In the genomic region with DNA sequence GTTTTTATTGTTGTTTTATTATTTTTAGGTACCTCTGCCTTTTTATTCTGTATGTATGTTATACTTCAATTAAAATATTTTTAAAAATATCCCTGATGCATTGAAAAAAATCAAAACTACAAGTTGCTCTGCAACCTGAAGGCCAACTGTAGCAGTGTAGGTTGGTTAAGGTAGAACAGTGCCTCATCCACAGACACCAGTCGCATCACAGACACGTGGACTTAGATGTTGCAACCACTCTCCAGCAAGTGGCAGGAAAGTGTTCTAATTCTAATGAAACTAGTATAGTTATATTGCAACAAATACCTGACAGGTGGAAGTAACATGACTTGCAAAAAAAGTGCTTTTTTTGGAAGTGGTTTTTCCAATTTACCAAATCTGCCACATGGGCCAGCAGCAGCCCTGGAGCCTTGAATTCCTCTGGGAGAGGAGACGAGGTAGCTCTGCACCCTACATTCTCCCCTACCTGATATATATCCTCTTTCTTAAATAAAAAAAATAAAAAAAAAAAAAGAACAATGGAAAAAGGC, we compare ENCODE assay signal across 20 cellular contexts. TPM values are rescaled to one million over a fixed set of nuclear protein-coding genes. Genes with fewer than 3 reads are reported as not detected.
DNase-seq lines count a peak whose midpoint lies in the region; ATAC-seq and TF ChIP-seq lines count a peak whose summit lies in the region.
"Had no signal": no experiment of that assay in that cellular context is flagged by ENCODE, and none has a peak within 500 bp of the region (broad histone marks: within the 10 kb centered on the region; RNA-seq: fewer than 3 reads in every experiment).

No MANE protein-coding gene starts in this region.

- no peak for TF ChIP-seq RAD21 in IMR-90 (IDR thresholded peaks at IDR 0.05; ENCODE audit: low read length)

- peaks cover 46% of the 10 kb centered on the region for H3K4me1 Mint-ChIP-seq in Calu3 (ENCODE audit: low read depth, unreplicated experiment)
- H3K4me1 Mint-ChIP-seq in T-helper 17 cell: peaks cover 13% of the 10 kb centered on the region

- H3K27me3 ChIP-seq in IMR-90 (ENCODE audit: control insufficient read depth, insufficient read depth, low read length) (no peaks in the 10 kb centered on the region; the same call in 1 of the 2 replicates), mesendoderm (ENCODE audit: insufficient read depth, low read length, poor library complexity) (no peaks in the 10 kb centered on the region)
- H3K27me3 ChIP-seq: BLaER1, SJCRH30 had no signal

- no peak for DNase-seq in Calu3
- no peak for DNase-seq in IMR-90
- DNase-seq in amniotic epithelial cell (ENCODE audit: low read depth): peak; percentile 64
- peak; percentile 16 for DNase-seq in mesendoderm
- no peak for DNase-seq in posterior cingulate gyrus
- no peak for DNase-seq in T-helper 17 cell
- DNase-seq: CD8-positive, alpha-beta T cell; DMS79 treated with DMSO at 0.1 percent for 48 hours; KBM-7; NCI-H1048; NCI-H1436; NCI-H1930; NCI-H345; NCI-H526; SJCRH30 had no signal

- no peaks in the 10 kb centered on the region for H3K9me1 ChIP-seq in IMR-90 (ENCODE audit: insufficient read depth, low read length)

- no peak overlapping the region for H2AK9ac ChIP-seq in IMR-90 (replicated peaks; ENCODE audit: low read depth, low read length, poor library complexity)

- H2AFZ ChIP-seq in IMR-90 (replicated peaks; ENCODE audit: low read length, poor library complexity): no peak overlapping the region

- dilution Hi-C loops in IMR-90 (cut with HindIII; ENCODE audit: low sequenced_read_pairs, unreplicated experiment): no loop called here

- BruUV-seq in Calu3 (replicated peaks; lab: Mats Ljungman, UMichigan) (no TSS peak), IMR-90 (replicated peaks; lab: Mats Ljungman, UMichigan) (no TSS peak)

- no peak for TF ChIP-seq POLR2A in IMR-90 (IDR thresholded peaks at IDR 0.05; ENCODE audit: low read depth, low read length)

- TF ChIP-seq CTCF in Calu3 (IDR thresholded peaks at IDR 0.05; ENCODE audit: unreplicated experiment): no peak
- no peak for TF ChIP-seq CTCF in IMR-90 (conservative IDR thresholded peaks at IDR 0.05; ENCODE audit: low read depth, low read length)

- H3K23ac ChIP-seq in IMR-90 (ENCODE audit: low read depth, low read length) (no peak overlapping the region), mesendoderm (ENCODE audit: low read length) (no peak overlapping the region)

- H3K36me3 Mint-ChIP-seq in Calu3 (ENCODE audit: insufficient read depth, unreplicated experiment): peaks cover 15% of the 10 kb centered on the region
- no peaks in the 10 kb centered on the region for H3K36me3 Mint-ChIP-seq in T-helper 17 cell (ENCODE audit: low read depth)
- H3K36me3 Mint-ChIP-seq: CD8-positive, alpha-beta T cell had no signal

- H3K36me3 ChIP-seq in IMR-90 (ENCODE audit: control insufficient read depth, insufficient read depth, low read length) (no peaks in the 10 kb centered on the region), mesendoderm (ENCODE audit: control insufficient read depth, insufficient read depth, low read length) (no peaks in the 10 kb centered on the region)
- H3K36me3 ChIP-seq: BLaER1, HAP-1, SJCRH30 had no signal

- ATAC-seq in IMR-90 (ENCODE audit: low read depth) (no peak), HG03521 (IDR thresholded peaks at IDR 0.05; ENCODE audit: unreplicated experiment) (no peak), T-helper 17 cell (no peak), GM18517 (IDR thresholded peaks at IDR 0.05; ENCODE audit: unreplicated experiment) (no peak)
- ATAC-seq: CD8-positive, alpha-beta T cell had no signal

- H3K4me2 ChIP-seq in IMR-90 (ENCODE audit: low read depth, low read length): no peak overlapping the region
- no peak overlapping the region for H3K4me2 ChIP-seq in mesendoderm (ENCODE audit: low read length)
- H3K4me2 ChIP-seq: BLaER1 had no signal

- H3K79me2 ChIP-seq in mesendoderm (ENCODE audit: control insufficient read depth, insufficient read depth, low read length): no peaks in the 10 kb centered on the region

- no peak overlapping the region for H2BK5ac ChIP-seq in IMR-90 (ENCODE audit: low read depth, low read length, poor library complexity, severe bottlenecking)
- no peak overlapping the region for H2BK5ac ChIP-seq in mesendoderm (ENCODE audit: low read length)

- H4K8ac ChIP-seq in IMR-90 (ENCODE audit: low read depth in 2 of 2, low read length in 2 of 2) (no peak overlapping the region), mesendoderm (ENCODE audit: low read depth, low read length) (no peak overlapping the region)

- no peak overlapping the region for H3K27ac ChIP-seq in IMR-90 (ENCODE audit: insufficient read depth, low read length)
- H3K27ac ChIP-seq in mesendoderm (ENCODE audit: low read depth, low read length): no peak overlapping the region
- H3K27ac ChIP-seq: BLaER1, SJCRH30 had no signal

- H3K56ac ChIP-seq in IMR-90 (ENCODE audit: extremely low read depth, insufficient read depth, low read length): no peak overlapping the region
- no peak overlapping the region for H3K56ac ChIP-seq in mesendoderm (ENCODE audit: low read length)

- H3K9me3 ChIP-seq in IMR-90 (ENCODE audit: control insufficient read depth, insufficient read depth, low read length) (no peaks in the 10 kb centered on the region), T-helper 17 cell (ENCODE audit: control insufficient read depth, low read length, poor library complexity, severe bottlenecking) (no peaks in the 10 kb centered on the region)
- H3K9me3 ChIP-seq: HAP-1, SJCRH30 had no signal

- peak overlapping the region; percentile 45 for H3K4me3 Mint-ChIP-seq in Calu3 (ENCODE audit: low read depth, unreplicated experiment)
- no peak overlapping the region for H3K4me3 Mint-ChIP-seq in T-helper 17 cell
- H3K4me3 Mint-ChIP-seq: CD8-positive, alpha-beta T cell had no signal

- no peak overlapping the region for H2BK120ac ChIP-seq in IMR-90 (ENCODE audit: low read depth, low read length)
- no peak overlapping the region for H2BK120ac ChIP-seq in mesendoderm (ENCODE audit: low read depth, low read length)

- no peak overlapping the region for H2AK5ac ChIP-seq in IMR-90 (ENCODE audit: low read depth, low read length)
- H2AK5ac ChIP-seq in mesendoderm (ENCODE audit: low read length): no peak overlapping the region

- H4K20me1 ChIP-seq in IMR-90 (ENCODE audit: insufficient read depth, low read length): no peaks in the 10 kb centered on the region
- H4K20me1 ChIP-seq: BLaER1 had no signal

- H3K27me3 Mint-ChIP-seq in Calu3 (ENCODE audit: unreplicated experiment) (no peaks in the 10 kb centered on the region), T-helper 17 cell (no peaks in the 10 kb centered on the region)

- no peaks in the 10 kb centered on the region for H3K79me1 ChIP-seq in IMR-90 (ENCODE audit: low read depth in 1 of 2, low read length in 2 of 2)
- H3K79me1 ChIP-seq in mesendoderm (ENCODE audit: low read length): no peaks in the 10 kb centered on the region

- no peak overlapping the region for H4K5ac ChIP-seq in IMR-90 (ENCODE audit: low read depth, low read length)
- no peak overlapping the region for H4K5ac ChIP-seq in mesendoderm (ENCODE audit: low read length)

- WGBS in IMR-90 (ENCODE audit: extremely low coverage in 2 of 2, insufficient read length in 1 of 2), 2 experiments: no CpG with 5 or more reads among the region's 3 CpGs
- no CpG with 5 or more reads among the region's 3 CpGs for WGBS in mesendoderm (ENCODE audit: extremely low coverage, insufficient coverage, low lambda C conversion rate)

- no peak overlapping the region for H3K27ac Mint-ChIP-seq in Calu3 (ENCODE audit: unreplicated experiment)
- no peak overlapping the region for H3K27ac Mint-ChIP-seq in T-helper 17 cell
- H3K27ac Mint-ChIP-seq: CD8-positive, alpha-beta T cell had no signal

- H3K4ac ChIP-seq in IMR-90 (ENCODE audit: low read depth, low read length) (no peak overlapping the region), mesendoderm (ENCODE audit: low read depth, low read length) (no peak overlapping the region)

- H2BK15ac ChIP-seq in IMR-90 (ENCODE audit: low read depth, low read length) (no peak overlapping the region), mesendoderm (replicated peaks; ENCODE audit: low read depth) (no peak overlapping the region)

- no peak overlapping the region for H3K9ac ChIP-seq in IMR-90 (ENCODE audit: low read depth, low read length)
- no peak overlapping the region for H3K9ac ChIP-seq in mesendoderm (ENCODE audit: low read length)
- H3K9ac ChIP-seq: BLaER1 had no signal

- no peaks in the 10 kb centered on the region for H3K9me3 Mint-ChIP-seq in Calu3 (ENCODE audit: low read depth, unreplicated experiment)
- H3K9me3 Mint-ChIP-seq: CD8-positive, alpha-beta T cell had no signal

- H4K91ac ChIP-seq in IMR-90 (ENCODE audit: insufficient read depth, low read depth, low read length): no peak overlapping the region

- intact Hi-C loops in Calu3 (cut with micrococcal nuclease; ENCODE audit: unreplicated experiment) (loop anchor here (10.0 kb wide), 2 partner anchors 228 to 708 kb away; no protein-coding TSS in a partner anchor), IMR-90 (cut with micrococcal nuclease) (loop anchor here (10.0 kb wide), 1 partner anchor 468 kb away; no protein-coding TSS in a partner anchor), posterior cingulate gyrus (cut with DNase I) (loop anchor here (10.0 kb wide), 1 partner anchor 118 kb away; a partner anchor contains a TSS)

- H2BK20ac ChIP-seq in IMR-90 (ENCODE audit: low read depth, low read length): no peak overlapping the region

- H3K4me1 ChIP-seq in IMR-90 (ENCODE audit: control insufficient read depth, insufficient read depth, low read length) (no peaks in the 10 kb centered on the region), mesendoderm (ENCODE audit: control insufficient read depth, low read depth, low read length) (no peaks in the 10 kb centered on the region)
- H3K4me1 ChIP-seq: SJCRH30 had no signal

- POLR2A ChIA-PET in IMR-90 (lab: Charles Lee; ENCODE audit: unreplicated experiment): no interaction called here

- CTCF ChIA-PET in Calu3 (lab: Charles Lee) (interaction anchor here (0.9 to 6.7 kb wide), 2 partner anchors 30 to 44 kb away, joined by 5 to 80 read pairs; no protein-coding TSS in a partner anchor), IMR-90 (lab: Yijun Ruan, JAX) (interaction anchor here (0.6 to 1.1 kb wide), 3 partner anchors 154 to 203 kb away, joined by 3 read pairs; no protein-coding TSS in a partner anchor)

- H3K18ac ChIP-seq in IMR-90 (ENCODE audit: low read depth, low read length) (no peak overlapping the region), mesendoderm (ENCODE audit: low read length) (no peak overlapping the region)

- no peak overlapping the region for H3K14ac ChIP-seq in IMR-90 (replicated peaks; ENCODE audit: low read depth, low read length)

- in situ Hi-C loops in IMR-90 (cut with MboI; ENCODE audit: low sequenced_read_pairs): no loop called here

- H3K4me3 ChIP-seq in IMR-90 (ENCODE audit: insufficient read depth, low read depth, low read length) (no peak overlapping the region), mesendoderm (ENCODE audit: low read length) (no peak overlapping the region)
- H3K4me3 ChIP-seq: BLaER1, HAP-1, SJCRH30 had no signal

TF ChIP-seq in IMR-90, 13 proteins besides CTCF, POLR2A, EP300 and RAD21 (continues in another document):
- TF ChIP-seq FOS (IDR thresholded peaks at IDR 0.05; ENCODE audit: low read depth, low read length): no peak

RNA-seq across cellular contexts. Expression of a gene that starts 28.4 kb away (rescaled TPM):
- total RNA-seq in Calu3 (2022) (7.5 and 10.5 TPM in 2 replicates), IMR-90 (2012; rRNA removed) (not detected in 2 replicates), T-helper 17 cell (under 1 TPM; 0.32 to 0.55 TPM)
- polyA plus RNA-seq in IMR-90 (2012; rRNA removed): not detected in 2 replicates
- polyA plus RNA-seq in IMR-90 (2012; cell fraction: cytosol; rRNA removed): not detected in 2 replicates
- not detected in 2 replicates for polyA plus RNA-seq in IMR-90 (2012; cell fraction: nucleus; rRNA removed; ENCODE audit: low replicate concordance)
- polyA plus RNA-seq in mesendoderm (2013, experiment 1 of 2): 0.04 TPM
- 0.01 TPM for polyA plus RNA-seq in mesendoderm (2013, experiment 2 of 2)
- total RNA-seq: A673, SJCRH30 had no signal

Comparison
In these comparisons a context has a peak if more than half of its experiments do, and no peak if none do; other contexts are left out.
1. DNase-seq: peak in amniotic epithelial cell (single experiment) and mesendoderm (single experiment); none in Calu3 (single experiment), IMR-90 (single experiment), posterior cingulate gyrus (0 of 10) and T-helper 17 cell (0 of 3).